ENCODE assay signal across 1 cellular context in genomic region chr17:72422505-72423285, GRCh38.
TF ChIP-seq lines count a peak whose summit lies in the region.

No MANE protein-coding gene starts in this region.

TF ChIP-seq in GM12878, 131 proteins besides CTCF, POLR2A, EP300 and RAD21 (continued from another document and continues in another):
- TF ChIP-seq ZBTB40 (IDR thresholded peaks at IDR 0.05; ENCODE audit: borderline replicate concordance) (no peak), PML (IDR thresholded peaks at IDR 0.05; ENCODE audit: low read length) (no peak; the same call in 1 of the 2 replicates), IRF3 (IDR thresholded peaks at IDR 0.05) (no peak; the same call in 1 of the 2 replicates), SIN3A (IDR thresholded peaks at IDR 0.05; ENCODE audit: low read depth, low read length) (no peak), CHD2 (IDR thresholded peaks at IDR 0.05; ENCODE audit: borderline replicate concordance, low read depth, low read length) (no peak), MEF2B (IDR thresholded peaks at IDR 0.05; ENCODE audit: partially characterized antibody, poor library complexity, severe bottlenecking) (peak; percentile 86), FOXK2 (IDR thresholded peaks at IDR 0.05) (no peak), TCF3 (IDR thresholded peaks at IDR 0.05; ENCODE audit: borderline replicate concordance, insufficient read depth, low read depth, low read length) (no peak; the same call in 1 of the 2 replicates), ASH2L (IDR thresholded peaks at IDR 0.05; ENCODE audit: borderline replicate concordance, low read depth) (no peak), SMARCA5 (IDR thresholded peaks at IDR 0.05) (peak; percentile 81), SP1 (IDR thresholded peaks at IDR 0.05; ENCODE audit: low read depth, low read length) (no peak), NR2C2 (IDR thresholded peaks at IDR 0.05; ENCODE audit: borderline replicate concordance, control insufficient read depth, insufficient read length, low read depth) (no peak), NR2F1 (conservative IDR thresholded peaks at IDR 0.05) (peak; percentile 99), MTA2 (IDR thresholded peaks at IDR 0.05; ENCODE audit: low read depth) (peak; percentile 81), EGR1 (IDR thresholded peaks at IDR 0.05; ENCODE audit: borderline replicate concordance in 1 of 2, low read depth in 2 of 2, low read length in 2 of 2) (0 out of 3 replicates have a peak, but pooled peaks of 1 of the 2 experiments have one; percentile 46), ATF2 (IDR thresholded peaks at IDR 0.05; ENCODE audit: low read length) (no peak; the same call in 1 of the 2 replicates), CREM (IDR thresholded peaks at IDR 0.05; ENCODE audit: low read depth) (peak; percentile 77), PKNOX1 (IDR thresholded peaks at IDR 0.05) (peak; percentile 92), MTA3 (IDR thresholded peaks at IDR 0.05; ENCODE audit: borderline replicate concordance, low read length) (no peak), TAF1 (IDR thresholded peaks at IDR 0.05; ENCODE audit: borderline replicate concordance, low read depth, low read length) (no peak), NR2C1 (IDR thresholded peaks at IDR 0.05) (0 out of 2 replicates have a peak, but pooled peaks have one; percentile 27), ZSCAN29 (IDR thresholded peaks at IDR 0.05) (no peak), REST (IDR thresholded peaks at IDR 0.05; ENCODE audit: low read depth, low read length) (no peak), BHLHE40 (IDR thresholded peaks at IDR 0.05; ENCODE audit: borderline replicate concordance in 1 of 2, low read depth in 2 of 2, low read length in 1 of 2) (peak; percentile 97 to 98), STAT3 (IDR thresholded peaks at IDR 0.05; ENCODE audit: low read depth, low read length) (0 out of 2 replicates have a peak, but pooled peaks have one; percentile 36), ETV6 (conservative IDR thresholded peaks at IDR 0.05 in 1 of 2, IDR thresholded peaks at IDR 0.05 in 1 of 2; ENCODE audit: borderline replicate concordance in 1 of 2, low read depth in 1 of 2) (peak in 1 of 2 experiments; percentile 56; a peak in 1 of 4 replicates), CEBPZ (IDR thresholded peaks at IDR 0.05; ENCODE audit: low read depth, low read length) (no peak), CBX5 (IDR thresholded peaks at IDR 0.05; ENCODE audit: low read depth) (peak; percentile 36; the same call in 1 of the 2 replicates), IRF4 (IDR thresholded peaks at IDR 0.05; ENCODE audit: low read depth, low read length) (peak; percentile 74), NRF1 (conservative IDR thresholded peaks at IDR 0.05; ENCODE audit: low read depth, low read length) (no peak), PBX3 (IDR thresholded peaks at IDR 0.05; ENCODE audit: insufficient replicate concordance, low read depth, low read length) (peak; percentile 73), RFX5 (IDR thresholded peaks at IDR 0.05; ENCODE audit: low read depth, low read length) (no peak), PRDM15 (CRISPR knock-in tag; IDR thresholded peaks at IDR 0.05) (no peak), SUZ12 (IDR thresholded peaks at IDR 0.05; ENCODE audit: unreplicated experiment) (no peak)
